Comparison of ENCODE assay signal across 16 cellular contexts in the genomic region with DNA sequence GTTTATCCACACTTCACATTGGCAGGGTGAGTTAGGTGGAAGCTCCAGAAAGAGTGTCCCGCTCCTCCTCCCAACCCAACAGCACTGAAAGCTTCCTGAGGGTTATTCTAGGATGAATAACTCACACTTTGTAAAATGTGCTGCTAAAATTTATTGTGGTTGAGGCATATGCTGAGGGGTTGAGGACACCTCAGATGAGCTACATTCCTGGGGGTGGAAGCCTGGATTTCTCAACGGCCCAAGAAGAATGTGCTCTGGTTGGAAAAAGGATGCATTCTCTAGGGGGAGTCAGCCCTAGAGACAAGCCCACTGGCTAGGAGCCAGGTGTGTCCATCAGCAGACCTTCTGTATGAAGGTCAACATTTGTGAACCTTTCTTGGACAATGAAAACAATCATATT.
A peak's percentile ranks its signal among the peaks of the same experiment; 100 is the strongest.
DNase-seq lines count a peak whose midpoint lies in the region; ATAC-seq and TF ChIP-seq lines count a peak whose summit lies in the region.
"Had no signal": no experiment of that assay in that cellular context is flagged by ENCODE, and none has a peak within 500 bp of the region (broad histone marks: within the 10 kb centered on the region; RNA-seq: fewer than 3 reads in every experiment).

No MANE protein-coding gene starts in this region.

- ATAC-seq in activated naive CD8-positive, alpha-beta T cell treated with anti-CD3 and anti-CD28 coated beads, Interleukin-2, amount 50 U/mL, for 24 hours = no peak
- ATAC-seq: stimulated activated naive B cell treated with anti-CD40 and anti-IgM and Interleukin-4, amounts not matched to agents 10 μg/mL and 1 μg/mL and 100 μg/mL, for 72 hours had no signal

- no peaks in the 10 kb centered on the region for H3K27me3 Mint-ChIP-seq in activated naive CD8-positive, alpha-beta T cell treated with anti-CD3 and anti-CD28 coated beads, Interleukin-2, amount 50 U/mL, for 24 hours
- H3K27me3 Mint-ChIP-seq: stimulated activated naive B cell treated with anti-CD40 and anti-IgM and Interleukin-4, amounts not matched to agents 10 μg/mL and 1 μg/mL and 100 μg/mL, for 72 hours had no signal

- no peaks in the 10 kb centered on the region for H3K4me1 Mint-ChIP-seq in activated naive CD8-positive, alpha-beta T cell treated with anti-CD3 and anti-CD28 coated beads, Interleukin-2, amount 50 U/mL, for 24 hours
- H3K4me1 Mint-ChIP-seq: stimulated activated naive B cell treated with anti-CD40 and anti-IgM and Interleukin-4, amounts not matched to agents 10 μg/mL and 1 μg/mL and 100 μg/mL, for 72 hours had no signal

- intact Hi-C loops in tibial artery (cut with DNase I; ENCODE audit: low total_unique reads) = no loop called here

- no peak overlapping the region for H3K27ac Mint-ChIP-seq in activated naive CD8-positive, alpha-beta T cell treated with anti-CD3 and anti-CD28 coated beads, Interleukin-2, amount 50 U/mL, for 24 hours
- H3K27ac Mint-ChIP-seq: stimulated activated naive B cell treated with anti-CD40 and anti-IgM and Interleukin-4, amounts not matched to agents 10 μg/mL and 1 μg/mL and 100 μg/mL, for 72 hours had no signal

- peaks cover 3% of the 10 kb centered on the region for H3K9me3 Mint-ChIP-seq in activated naive CD8-positive, alpha-beta T cell treated with anti-CD3 and anti-CD28 coated beads, Interleukin-2, amount 50 U/mL, for 24 hours

- H3K36me3 ChIP-seq in SJSA1 (no peaks in the 10 kb centered on the region), tibial artery (no peaks in the 10 kb centered on the region)
- H3K36me3 ChIP-seq: HAP-1, vagina had no signal

- H3K27ac ChIP-seq in SJSA1 = peak overlapping the region; percentile 98
- H3K27ac ChIP-seq in tibial artery = peak overlapping the region; percentile 52 to 54
- H3K27ac ChIP-seq: vagina had no signal

- TF ChIP-seq CTCF in fibroblast of the aortic adventitia (IDR thresholded peaks at IDR 0.05; ENCODE audit: insufficient read depth, low read length) (no peak), tibial artery (IDR thresholded peaks at IDR 0.05) (no peak)

- H3K4me1 ChIP-seq in SJSA1 (replicated peaks) (peaks cover 54% of the 10 kb centered on the region), tibial artery (peaks cover 5 to 39% (median 17%) of the 10 kb centered on the region in 4 donors)
- H3K4me1 ChIP-seq: HAP-1 had no signal

- H3K27me3 ChIP-seq in SJSA1 (replicated peaks) = no peaks in the 10 kb centered on the region
- H3K27me3 ChIP-seq in tibial artery = no peaks in the 10 kb centered on the region
- H3K27me3 ChIP-seq: vagina had no signal

- H3K4me3 ChIP-seq in SJSA1 (no peak overlapping the region), fibroblast of the aortic adventitia (ENCODE audit: low read depth, low read length) (no peak overlapping the region), tibial artery (no peak overlapping the region)
- H3K4me3 ChIP-seq: HAP-1, vagina had no signal

- no peak overlapping the region for H3K4me3 Mint-ChIP-seq in activated naive CD8-positive, alpha-beta T cell treated with anti-CD3 and anti-CD28 coated beads, Interleukin-2, amount 50 U/mL, for 24 hours
- H3K4me3 Mint-ChIP-seq: stimulated activated naive B cell treated with anti-CD40 and anti-IgM and Interleukin-4, amounts not matched to agents 10 μg/mL and 1 μg/mL and 100 μg/mL, for 72 hours had no signal

- H3K36me3 Mint-ChIP-seq in activated naive CD8-positive, alpha-beta T cell treated with anti-CD3 and anti-CD28 coated beads, Interleukin-2, amount 50 U/mL, for 24 hours (ENCODE audit: low read depth) = no peaks in the 10 kb centered on the region
- H3K36me3 Mint-ChIP-seq: stimulated activated naive B cell treated with anti-CD40 and anti-IgM and Interleukin-4, amounts not matched to agents 10 μg/mL and 1 μg/mL and 100 μg/mL, for 72 hours had no signal

- peak; percentile 54 for DNase-seq in GM04504 (ENCODE audit: low read depth)
- DNase-seq in SJSA1 (ENCODE audit: low read depth in 1 of 2, low spot score in 2 of 2) = peak; percentile 61 to 63
- peak; percentile 78 for DNase-seq in fibroblast of the aortic adventitia (ENCODE audit: low read depth)
- no peak for DNase-seq in tibial artery
- no peak for DNase-seq in DMS153 (lab: John Stamatoyannopoulos, UW)
- no peak for DNase-seq in RKO (ENCODE audit: low spot score)
- no peak for DNase-seq in activated naive CD8-positive, alpha-beta T cell treated with anti-CD3 and anti-CD28 coated beads, Interleukin-2, amount 50 U/mL, for 24 hours
- DNase-seq: activated CD4-positive, alpha-beta T cell treated with anti-CD3 and anti-CD28 coated beads, Interleukin-2, amount 50 U/mL, for 48 hours; anterior cingulate cortex; COR-L47; NCI-H2081; Right ventricle myocardium superior; stimulated activated naive B cell treated with anti-CD40 and anti-IgM and Interleukin-4, amounts not matched to agents 10 μg/mL and 1 μg/mL and 100 μg/mL, for 72 hours; T-helper 9 cell had no signal

- no peaks in the 10 kb centered on the region for H3K9me3 ChIP-seq in SJSA1 (replicated peaks)
- H3K9me3 ChIP-seq in tibial artery = no peaks in the 10 kb centered on the region
- H3K9me3 ChIP-seq: HAP-1, vagina had no signal

Comparison
In these comparisons a context has a peak if more than half of its experiments do, and no peak if none do; other contexts are left out.
1. DNase-seq: peak in GM04504 (single experiment), SJSA1 (2 of 2) and fibroblast of the aortic adventitia (single experiment); none in tibial artery (0 of 2), DMS153 (single experiment), RKO (single experiment) and activated naive CD8-positive, alpha-beta T cell treated with anti-CD3 and anti-CD28 coated beads, Interleukin-2, amount 50 U/mL, for 24 hours (single experiment).